ENCODE assay signal across 21 cellular contexts in genomic region chr14:105325303-105325702, GRCh38. TPM values are rescaled to one million over a fixed set of nuclear protein-coding genes. Genes with fewer than 3 reads are reported as not detected.
DNase-seq lines count a peak whose midpoint lies in the region; ATAC-seq and TF ChIP-seq lines count a peak whose summit lies in the region.
"Had no signal": no experiment of that assay in that cellular context is flagged by ENCODE, and none has a peak within 500 bp of the region (broad histone marks: within the 10 kb centered on the region; RNA-seq: fewer than 3 reads in every experiment).

No MANE protein-coding gene starts in this region.

- TF ChIP-seq CTCF in SK-N-SH (IDR thresholded peaks at IDR 0.05) (no peak), GM23338 (conservative IDR thresholded peaks at IDR 0.05; ENCODE audit: low read depth in 2 of 2) (no peak), dorsolateral prefrontal cortex (IDR thresholded peaks at IDR 0.05 in 54 of 56, conservative IDR thresholded peaks at IDR 0.05 in 2 of 56; ENCODE audit: low read depth in 1 of 56, partially characterized antibody in 56 of 56) (no peak)

- H2AFZ ChIP-seq in SK-N-SH (ENCODE audit: low read depth) (no peak overlapping the region), GM23338 (no peak overlapping the region), neuronal stem cell (ENCODE audit: low read length) (no peak overlapping the region)
- H2AFZ ChIP-seq: GM23248 had no signal

- DNase-seq in SK-N-SH (peak; percentile 31), GM23338 (ENCODE audit: low spot score) (no peak), dorsolateral prefrontal cortex (no peak), neuronal stem cell (ENCODE audit: low spot score) (no peak), NCI-H69 (lab: John Stamatoyannopoulos, UW) (no peak), midbrain (lab: John Stamatoyannopoulos, UW) (no peak)
- no peak for DNase-seq in stimulated activated CD4-positive, alpha-beta T cell treated with anti-CD3 and anti-CD28 coated beads, Interleukin-4, amount 100 ng/mL, for 24 hours
- DNase-seq: COR-L47, DMS 273 treated with DMSO at 0.1 percent for 48 hours, DND-41, GM23248, HFFc6, NCI-H1105, NCI-H1694, NCI-H2081 treated with DMSO at 0.1 percent for 48 hours, NCI-H748 treated with DMSO at 0.1 percent for 48 hours, OCI-M1, SIG-M5 had no signal

- no CpG with 5 or more reads among the region's 9 CpGs for WGBS in SK-N-SH (ENCODE audit: low lambda C conversion rate)
- no CpG with 5 or more reads among the region's 9 CpGs for WGBS in neuronal stem cell (ENCODE audit: extremely low coverage in 2 of 2, insufficient read length in 2 of 2, insufficient replicate concordance in 1 of 2), 2 donors

- no peaks in the 10 kb centered on the region for H3K9me3 Mint-ChIP-seq in GM23338
- H3K9me3 Mint-ChIP-seq: HFFc6 had no signal

- intact Hi-C loops in dorsolateral prefrontal cortex (cut with DNase I), result no loop called here

- H3K4me2 ChIP-seq in SK-N-SH, result no peak overlapping the region
- H3K4me2 ChIP-seq in GM23338, result peak overlapping the region; percentile 38; the same call in 1 of the 2 replicates
- no peak overlapping the region for H3K4me2 ChIP-seq in neuronal stem cell (ENCODE audit: insufficient read depth, low read length, poor library complexity, severe bottlenecking)

- H3K79me2 ChIP-seq in SK-N-SH (ENCODE audit: insufficient read depth) (peaks cover 58% of the 10 kb centered on the region), GM23338 (replicated peaks; ENCODE audit: insufficient read depth) (peaks cover 89% of the 10 kb centered on the region)

- no peak overlapping the region for H2AK5ac ChIP-seq in neuronal stem cell (ENCODE audit: low read depth, low read length)

- no peak overlapping the region; the same call in 1 of the 2 replicates for H3K27ac Mint-ChIP-seq in GM23338
- H3K27ac Mint-ChIP-seq: HFFc6 had no signal

- H4K20me1 ChIP-seq in SK-N-SH (ENCODE audit: insufficient read depth) (peaks cover 58% of the 10 kb centered on the region), GM23338 (replicated peaks; ENCODE audit: insufficient read depth) (peaks cover 49% of the 10 kb centered on the region; the same call in 1 of the 2 replicates)

- H3K4me3 ChIP-seq in SK-N-SH (ENCODE audit: low read depth in 2 of 2, low read length in 1 of 2) (no peak overlapping the region), GM23338 (no peak overlapping the region), dorsolateral prefrontal cortex (no peak overlapping the region), neuronal stem cell (ENCODE audit: low read length in 2 of 2) (no peak overlapping the region)
- H3K4me3 ChIP-seq: GM23248, K562 had no signal

- peak overlapping the region; percentile 16 for H3K23ac ChIP-seq in neuronal stem cell (ENCODE audit: low read depth, low read length, poor library complexity)

- H3K9me3 ChIP-seq in SK-N-SH (no peaks in the 10 kb centered on the region), neuronal stem cell (replicated peaks in 1 of 2; ENCODE audit: control insufficient read depth in 2 of 2, insufficient read depth in 1 of 2, low read depth in 1 of 2, low read length in 2 of 2) (no peaks in the 10 kb centered on the region)

- no peak overlapping the region for H2BK120ac ChIP-seq in neuronal stem cell (ENCODE audit: low read depth, low read length)

- H4K8ac ChIP-seq in neuronal stem cell (ENCODE audit: low read depth, low read length), result no peak overlapping the region

- peaks cover 0 to 46% of the 10 kb centered on the region in 2 experiments; a peak in 2 of 4 replicates for H3K4me1 ChIP-seq in SK-N-SH (ENCODE audit: control insufficient read depth in 1 of 2, insufficient read depth in 2 of 2, low read depth in 1 of 2, low read length in 1 of 2)
- H3K4me1 ChIP-seq in GM23338 (ENCODE audit: insufficient read depth), result peaks cover 26% of the 10 kb centered on the region; the same call in 1 of the 2 replicates
- peaks cover 30 to 50% of the 10 kb centered on the region in 2 donors for H3K4me1 ChIP-seq in neuronal stem cell (ENCODE audit: control insufficient read depth in 2 of 2, insufficient read depth in 1 of 2, low read depth in 1 of 2, low read length in 2 of 2)

- H3K36me3 ChIP-seq in SK-N-SH (replicated peaks in 1 of 2; ENCODE audit: control insufficient read depth in 1 of 2, insufficient read depth in 2 of 2, low read length in 1 of 2) (no peaks in the 10 kb centered on the region), GM23338 (ENCODE audit: insufficient read depth) (no peaks in the 10 kb centered on the region), neuronal stem cell (replicated peaks in 1 of 2; ENCODE audit: control insufficient read depth in 2 of 2, insufficient read depth in 2 of 2, low read length in 2 of 2) (peaks cover 0 to 6% of the 10 kb centered on the region in 2 donors)

- H3K18ac ChIP-seq in neuronal stem cell (ENCODE audit: low read length), result no peak overlapping the region

- peaks cover 23% of the 10 kb centered on the region for H3K27me3 Mint-ChIP-seq in GM23338 (ENCODE audit: insufficient read depth, low read depth, poor library complexity)

- peaks cover 66% of the 10 kb centered on the region for H3K4me1 Mint-ChIP-seq in GM23338

- no peaks in the 10 kb centered on the region for H3K9me2 ChIP-seq in SK-N-SH
- no peaks in the 10 kb centered on the region for H3K9me2 ChIP-seq in GM23338 (ENCODE audit: insufficient read depth)

- H3K27ac ChIP-seq in SK-N-SH (ENCODE audit: low read depth in 2 of 2, low read length in 1 of 2), result no peak overlapping the region
- no peak overlapping the region for H3K27ac ChIP-seq in GM23338 (ENCODE audit: low read depth)
- peak overlapping the region in 39 of 59 donors; percentile 1 to 82 (median 59) for H3K27ac ChIP-seq in dorsolateral prefrontal cortex
- no peak overlapping the region for H3K27ac ChIP-seq in neuronal stem cell (replicated peaks; ENCODE audit: low read length)
- H3K27ac ChIP-seq: 22Rv1, GM23248 had no signal

- H3K79me1 ChIP-seq in neuronal stem cell (ENCODE audit: low read depth, low read length), result peaks cover 15% of the 10 kb centered on the region

- H3K4ac ChIP-seq in neuronal stem cell (ENCODE audit: low read length), result no peak overlapping the region

- no peaks in the 10 kb centered on the region for H3K27me3 ChIP-seq in SK-N-SH (ENCODE audit: insufficient read depth)
- no peaks in the 10 kb centered on the region for H3K27me3 ChIP-seq in GM23338 (ENCODE audit: insufficient read depth)
- no peaks in the 10 kb centered on the region for H3K27me3 ChIP-seq in dorsolateral prefrontal cortex
- H3K27me3 ChIP-seq in neuronal stem cell (ENCODE audit: control insufficient read depth in 3 of 3, insufficient read depth in 3 of 3, low read depth in 1 of 3, low read length in 3 of 3), result no peaks in the 10 kb centered on the region

- POLR2A ChIA-PET in SK-N-SH (lab: Yijun Ruan, JAX), result interaction anchor here (1.3 kb wide), 1 partner anchor 9 kb away, joined by 4 read pairs; no protein-coding TSS in a partner anchor

- no peak overlapping the region for H2BK12ac ChIP-seq in neuronal stem cell (ENCODE audit: low read length)

- no peak for ATAC-seq in SK-N-SH treated with all-trans-retinoic acid at 6 μM for 48 hours
- no peak for ATAC-seq in GM23338
- ATAC-seq: K562 had no signal

- no peak overlapping the region for H3K4me3 Mint-ChIP-seq in GM23338
- H3K4me3 Mint-ChIP-seq: HFFc6 had no signal

- CTCF ChIA-PET in SK-N-SH (lab: Yijun Ruan, JAX), result interaction anchor here (1.1 to 1.5 kb wide), 2 partner anchors 18 to 26 kb away, joined by 3 to 5 read pairs; no protein-coding TSS in a partner anchor

- H3F3A ChIP-seq in SK-N-SH (replicated peaks; ENCODE audit: insufficient read depth) (no peaks in the 10 kb centered on the region), GM23338 (replicated peaks; ENCODE audit: low read depth) (no peaks in the 10 kb centered on the region)

- no peak overlapping the region for H2BK15ac ChIP-seq in neuronal stem cell (ENCODE audit: low read length)

- H4K91ac ChIP-seq in neuronal stem cell (ENCODE audit: low read depth, low read length, poor library complexity), result no peak overlapping the region

- H2BK5ac ChIP-seq in neuronal stem cell (ENCODE audit: low read length), result no peak overlapping the region

- TF ChIP-seq RAD21 in SK-N-SH (IDR thresholded peaks at IDR 0.05; ENCODE audit: low read length), result no peak

- no peak overlapping the region for H3K14ac ChIP-seq in neuronal stem cell (ENCODE audit: low read length)

- H3K9ac ChIP-seq in SK-N-SH, result no peak overlapping the region
- H3K9ac ChIP-seq in neuronal stem cell (ENCODE audit: low read depth, low read length, poor library complexity), result peak overlapping the region; percentile 9
- H3K9ac ChIP-seq: GM23248 had no signal

- peaks cover 5% of the 10 kb centered on the region; the same call in 2 of the 3 replicates for H3K36me3 Mint-ChIP-seq in GM23338 (ENCODE audit: low read depth)

- TF ChIP-seq EP300 in SK-N-SH (IDR thresholded peaks at IDR 0.05; ENCODE audit: borderline replicate concordance in 1 of 2, low read depth in 1 of 2, low read length in 1 of 2), result no peak

TF ChIP-seq in SK-N-SH treated with all-trans-retinoic acid at 6 μM for 48 hours, 23 proteins besides CTCF, POLR2A, EP300 and RAD21 (continues in another document):
- TF ChIP-seq CSDC2 (CRISPR knock-in tag; IDR thresholded peaks at IDR 0.05), result no peak
- no peak for TF ChIP-seq GLIS3 (CRISPR knock-in tag; IDR thresholded peaks at IDR 0.05)
- TF ChIP-seq RARB (CRISPR knock-in tag; IDR thresholded peaks at IDR 0.05), result no peak
- no peak for TF ChIP-seq ZFP3 (CRISPR knock-in tag; IDR thresholded peaks at IDR 0.05)
- TF ChIP-seq PPARA (CRISPR knock-in tag; IDR thresholded peaks at IDR 0.05; ENCODE audit: borderline replicate concordance), result no peak

TF ChIP-seq in GM23338, 12 proteins besides CTCF, POLR2A, EP300 and RAD21 (continues in another document):
- no peak for TF ChIP-seq JUNB (IDR thresholded peaks at IDR 0.05; ENCODE audit: unreplicated experiment)
- TF ChIP-seq ZNF331 (CRISPR knock-in tag; IDR thresholded peaks at IDR 0.05; ENCODE audit: low read depth), result no peak

RNA-seq across cellular contexts. Expression of gene PACS2, which starts 10.8 kb away (rescaled TPM):
- polyA plus RNA-seq in SK-N-SH (2012; rRNA removed) (27.4 and 42.7 TPM in 2 replicates), GM23338 (2016; fragmentation: Nextera tagmentation; extraction: Ambion mirVana) (22.5 and 27.5 TPM in 2 replicates)
- polyA plus RNA-seq in SK-N-SH (2012; cell fraction: cytosol; rRNA removed), result 17.6 and 26.9 TPM in 2 replicates
- 174 and 202 TPM in 2 replicates for polyA plus RNA-seq in SK-N-SH (2012; cell fraction: nucleus; rRNA removed)
- 67.7 and 79.0 TPM in 2 replicates for total RNA-seq in GM23338 (2014; rRNA removed; shearing (Covaris generic))
- total RNA-seq in dorsolateral prefrontal cortex, result 100 to 1,000 TPM; 131 to 394 (median 200) TPM
- 33.5 TPM for polyA plus RNA-seq in neuronal stem cell (2013, experiment 1 of 2)
- polyA plus RNA-seq in neuronal stem cell (2013, experiment 2 of 2), result 32.3 TPM

RNA-seq across cellular contexts. Expression of gene BRF1, which starts 24.5 kb away (rescaled TPM):
- polyA plus RNA-seq in SK-N-SH (2012; rRNA removed), result 10.2 and 15.7 TPM in 2 replicates
- 6.7 and 10.4 TPM in 2 replicates for polyA plus RNA-seq in SK-N-SH (2012; cell fraction: cytosol; rRNA removed)
- polyA plus RNA-seq in SK-N-SH (2012; cell fraction: nucleus; rRNA removed), result 48.8 and 58.4 TPM in 2 replicates
- total RNA-seq in GM23338 (2014; rRNA removed; shearing (Covaris generic)), result 27.8 and 29.9 TPM in 2 replicates
- polyA plus RNA-seq in GM23338 (2016; fragmentation: Nextera tagmentation; extraction: Ambion mirVana), result 7.6 and 8.6 TPM in 2 replicates
- total RNA-seq in dorsolateral prefrontal cortex, result 100 to 1,000 TPM in 7 of 120 experiments, 10 to 100 TPM in 113; 55.3 to 109 (median 75.5) TPM
- polyA plus RNA-seq in neuronal stem cell (2013, experiment 1 of 2), result 14.0 TPM
- polyA plus RNA-seq in neuronal stem cell (2013, experiment 2 of 2), result 14.3 TPM

Comparison
In these comparisons a context has a peak if more than half of its experiments do, and no peak if none do; other contexts are left out.
1. H3K27ac ChIP-seq: peak in dorsolateral prefrontal cortex (39 of 59); none in SK-N-SH (0 of 2), GM23338 (single experiment) and neuronal stem cell (single experiment).